19 cellular contexts compared by ENCODE assay signal in the genomic region with DNA sequence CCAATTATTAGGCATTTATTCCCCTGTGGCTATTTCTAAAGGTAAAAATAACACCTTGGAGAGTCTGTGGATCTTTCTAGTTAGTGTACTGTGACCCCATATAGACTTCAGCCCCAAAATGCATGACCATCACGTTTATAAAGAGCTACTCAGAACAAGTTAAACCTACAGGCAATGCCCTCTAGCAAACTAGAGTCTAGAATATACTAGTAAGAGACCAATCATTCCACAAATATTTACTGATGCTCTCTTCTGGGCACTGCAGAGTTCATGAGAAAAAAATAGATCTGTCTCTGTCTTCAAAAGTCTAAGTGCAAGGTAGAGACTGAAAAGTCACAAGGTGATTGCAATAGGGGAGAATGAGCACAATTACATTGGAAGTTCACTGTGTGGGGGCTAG.
"Had no signal": no experiment of that assay in that cellular context is flagged by ENCODE, and none has a peak within 500 bp of the region (broad histone marks: within the 10 kb centered on the region; RNA-seq: fewer than 3 reads in every experiment).

No MANE protein-coding gene starts in this region.

- DNase-seq: cortex of kidney; dorsolateral prefrontal cortex; effector CD8-positive, alpha-beta T cell; heart right ventricle; islet precursor cell; mammary epithelial cell; occipital lobe; pancreas; right cardiac atrium; stimulated activated CD4-positive, alpha-beta T cell treated with anti-CD3 and anti-CD28 coated beads, Interleukin-2, amount 100 ng/mL, for 48 hours; stimulated activated naive CD4-positive, alpha-beta T cell treated with Interleukin-2 at 50 U/mL for 16 hours had no signal

- H3K4me1 ChIP-seq: neural progenitor cell, suprapubic skin had no signal

- H3K9me3 ChIP-seq: heart right ventricle, pancreas, suprapubic skin, tibial nerve had no signal

- H3K27me3 ChIP-seq: dorsolateral prefrontal cortex, heart right ventricle, neural progenitor cell, pancreas, suprapubic skin, tibial nerve had no signal

- H3K36me3 ChIP-seq: heart right ventricle, neural progenitor cell, pancreas, suprapubic skin, tibial nerve had no signal

- FAIRE-seq: frontal cortex, pancreas had no signal

- H2AFZ ChIP-seq: neural progenitor cell had no signal

- H3K9me3 Mint-ChIP-seq: mesothelial cell of epicardium; natural killer cell treated with Interleukin-12 subunit alpha and Interleukin-12 subunit beta and Interleukin-15 and Interleukin-18, amount 100 ng/mL, for 72 hours; neural progenitor cell had no signal

- H3K27ac Mint-ChIP-seq: mesothelial cell of epicardium; natural killer cell treated with Interleukin-12 subunit alpha and Interleukin-12 subunit beta and Interleukin-15 and Interleukin-18, amount 100 ng/mL, for 72 hours; neural progenitor cell; progenitor cell of endocrine pancreas had no signal

- H3K4me2 ChIP-seq: neural progenitor cell, smooth muscle cell had no signal

- H3K27ac ChIP-seq: dorsolateral prefrontal cortex, neural progenitor cell, pancreas, suprapubic skin, tibial nerve had no signal

- H3K4me1 Mint-ChIP-seq: neural progenitor cell had no signal

- H3K4me3 ChIP-seq: dorsolateral prefrontal cortex, heart right ventricle, neural progenitor cell, pancreas, smooth muscle cell, suprapubic skin, tibial nerve had no signal

- H3K27me3 Mint-ChIP-seq: progenitor cell of endocrine pancreas had no signal

- H3K36me3 Mint-ChIP-seq: mesothelial cell of epicardium; natural killer cell treated with Interleukin-12 subunit alpha and Interleukin-12 subunit beta and Interleukin-15 and Interleukin-18, amount 100 ng/mL, for 72 hours; neural progenitor cell had no signal

- H3K9ac ChIP-seq: neural progenitor cell had no signal

- H3K4me3 Mint-ChIP-seq: mesothelial cell of epicardium; natural killer cell treated with Interleukin-12 subunit alpha and Interleukin-12 subunit beta and Interleukin-15 and Interleukin-18, amount 100 ng/mL, for 72 hours; neural progenitor cell had no signal
